In genomic region chr1:102833171-102833570, GRCh38 we compare ENCODE assay signal across 20 cellular contexts.
"Had no signal": no experiment of that assay in that cellular context is flagged by ENCODE, and none has a peak within 500 bp of the region (broad histone marks: within the 10 kb centered on the region; RNA-seq: fewer than 3 reads in every experiment).

No MANE protein-coding gene starts in this region.

- H3K4me1 ChIP-seq: esophagus squamous epithelium, prostate gland, transverse colon had no signal

- H3K36me3 ChIP-seq: esophagus squamous epithelium, prostate gland, transverse colon had no signal

- H3K9me3 ChIP-seq: prostate gland, transverse colon had no signal

- DNase-seq: activated CD4-positive, alpha-beta T cell treated with anti-CD3 and anti-CD28 coated beads for 1 hour; activated CD4-positive, alpha-beta T cell treated with anti-CD3 and anti-CD28 coated beads, Interleukin-2, amount 50 U/mL, for 4 hours; activated naive CD4-positive, alpha-beta T cell treated with Interleukin-2 at 50 U/mL for 16 hours; activated T-cell treated with anti-CD3 and anti-CD28 coated beads for 4 hours; anterior cingulate cortex; cortex of kidney; effector CD4-positive, alpha-beta T cell; esophagus squamous epithelium; kidney glomerular epithelial cell; right cardiac atrium; stimulated activated CD4-positive, alpha-beta T cell treated with anti-CD3 and anti-CD28 coated beads, Interleukin-15, amount 100 ng/mL, for 24 hours; stimulated activated CD4-positive, alpha-beta T cell treated with anti-CD3 and anti-CD28 coated beads, Interleukin-4, amount 100 ng/mL, for 4 hours; stimulated activated CD8-positive, alpha-beta memory T cell treated with anti-CD3 and anti-CD28 coated beads, Interleukin-4, amount 100 ng/mL, for 48 hours; stimulated activated naive CD4-positive, alpha-beta T cell treated with Interleukin-2 at 50 U/mL for 16 hours; substantia nigra; T-helper 9 cell; transverse colon had no signal

- H3K4me3 ChIP-seq: esophagus squamous epithelium, prostate gland, skin epidermis, transverse colon had no signal

- H3K27me3 ChIP-seq: esophagus squamous epithelium, transverse colon had no signal

- H3K27ac ChIP-seq: esophagus squamous epithelium, prostate gland, skin epidermis, transverse colon, VCaP had no signal
